28 cellular contexts compared by ENCODE assay signal in genomic region chr13:73133536-73133935, GRCh38.
DNase-seq lines count a peak whose midpoint lies in the region; ATAC-seq and TF ChIP-seq lines count a peak whose summit lies in the region.
"Had no signal": no experiment of that assay in that cellular context is flagged by ENCODE, and none has a peak within 500 bp of the region (broad histone marks: within the 10 kb centered on the region; RNA-seq: fewer than 3 reads in every experiment).

No MANE protein-coding gene starts in this region.

- H3K9ac ChIP-seq in GM23248: no peak overlapping the region
- peak overlapping the region; percentile 41; the same call in 1 of the 2 replicates for H3K9ac ChIP-seq in PC-3 (ENCODE audit: low read length)

- H2AFZ ChIP-seq in GM23248 (no peak overlapping the region), PC-3 (ENCODE audit: low read length) (no peak overlapping the region)

- peak; percentile 34 for DNase-seq in GM23248
- peak; percentile 94 for DNase-seq in PC-3
- DNase-seq in fibroblast of villous mesenchyme (ENCODE audit: low read depth): peak; percentile 27
- no peak for DNase-seq in sciatic nerve (ENCODE audit: low spot score)
- DNase-seq in effector CD4-positive, alpha-beta T cell: no peak
- DNase-seq in NCI-H1105 treated with DMSO at 0.1 percent for 48 hours (lab: John Stamatoyannopoulos, UW): no peak
- no peak for DNase-seq in foreskin melanocyte
- no peak for DNase-seq in naive thymus-derived CD8-positive, alpha-beta T cell
- DNase-seq: activated CD4-positive, alpha-beta memory T cell treated with anti-CD3 and anti-CD28 coated beads for 36 hours; activated naive CD4-positive, alpha-beta T cell; Caco-2; effector CD8-positive, alpha-beta T cell; esophagus squamous epithelium; GDM1; head of caudate nucleus; immature natural killer cell; natural killer cell; NCI-H2029; NCI-H446 treated with DMSO at 0.1 percent for 48 hours; stimulated activated CD4-positive, alpha-beta T cell treated with anti-CD3 and anti-CD28 coated beads, Interleukin-2, amount 100 ng/mL, for 24 hours; stimulated activated naive CD8-positive, alpha-beta T cell treated with anti-CD3 and anti-CD28 coated beads, Interleukin-15, Interleukin-2, amounts not matched to agents 100 U/mL and 50 U/mL, for 24 hours had no signal

- H3K27me3 ChIP-seq in GM23248 (replicated peaks; ENCODE audit: insufficient read depth): no peaks in the 10 kb centered on the region
- H3K27me3 ChIP-seq in PC-3 (ENCODE audit: low read length): no peaks in the 10 kb centered on the region
- H3K27me3 ChIP-seq: esophagus squamous epithelium, tibial nerve had no signal

- H3K27ac Mint-ChIP-seq in naive thymus-derived CD8-positive, alpha-beta T cell: no peak overlapping the region
- H3K27ac Mint-ChIP-seq: activated CD4-positive, alpha-beta memory T cell treated with anti-CD3 and anti-CD28 coated beads for 36 hours; B cell; IgD-negative memory B cell; immature natural killer cell; natural killer cell; T-helper 1 cell treated with Interleukin-12 subunit alpha and Interleukin-12 subunit beta and Interleukin-4 antibody, amounts not matched to agents 30 μg/mL and 1 μg/mL, for 36 hours had no signal

- no peaks in the 10 kb centered on the region for H3K9me3 Mint-ChIP-seq in naive thymus-derived CD8-positive, alpha-beta T cell
- H3K9me3 Mint-ChIP-seq: activated CD4-positive, alpha-beta memory T cell treated with anti-CD3 and anti-CD28 coated beads for 36 hours; IgD-negative memory B cell; immature natural killer cell; T-helper 1 cell treated with Interleukin-12 subunit alpha and Interleukin-12 subunit beta and Interleukin-4 antibody, amounts not matched to agents 30 μg/mL and 1 μg/mL, for 36 hours had no signal

- H3K4me3 ChIP-seq in GM23248 (no peak overlapping the region), PC-3 (ENCODE audit: low read length) (no peak overlapping the region), fibroblast of villous mesenchyme (ENCODE audit: low read depth, low read length) (no peak overlapping the region)
- H3K4me3 ChIP-seq: esophagus squamous epithelium, GM12878, lung, tibial nerve had no signal

- BruUV-seq in PC-3 (replicated peaks; lab: Mats Ljungman, UMichigan): no TSS peak

- CTCF ChIA-PET in PC-3 (lab: Charles Lee): no interaction called here

- no peak overlapping the region for H3K4me2 ChIP-seq in GM23248 (ENCODE audit: unreplicated experiment)
- peak overlapping the region; percentile 61 for H3K4me2 ChIP-seq in PC-3 (ENCODE audit: low read length)

- intact Hi-C loops in PC-3 (cut with micrococcal nuclease): no loop called here
- intact Hi-C loops in sciatic nerve (cut with DNase I): no loop called here

- H3K4me1 ChIP-seq in GM23248 (ENCODE audit: insufficient read depth) (peaks cover 8% of the 10 kb centered on the region), PC-3 (ENCODE audit: insufficient read depth, low read length) (peaks cover 24% of the 10 kb centered on the region)

- TF ChIP-seq CTCF in PC-3 (conservative IDR thresholded peaks at IDR 0.05; ENCODE audit: low read depth, low read length) (no peak), fibroblast of villous mesenchyme (IDR thresholded peaks at IDR 0.05; ENCODE audit: insufficient read depth, low read depth, low read length) (no peak)

- H3K36me3 Mint-ChIP-seq in naive thymus-derived CD8-positive, alpha-beta T cell: no peaks in the 10 kb centered on the region
- H3K36me3 Mint-ChIP-seq: activated CD4-positive, alpha-beta memory T cell treated with anti-CD3 and anti-CD28 coated beads for 36 hours; IgD-negative memory B cell; immature natural killer cell; natural killer cell had no signal

- H3K27ac ChIP-seq in GM23248: no peak overlapping the region
- peak overlapping the region; percentile 86 for H3K27ac ChIP-seq in PC-3 (ENCODE audit: low read length)
- H3K27ac ChIP-seq: esophagus squamous epithelium, tibial nerve, VCaP had no signal

- no peaks in the 10 kb centered on the region for H3K4me1 Mint-ChIP-seq in naive thymus-derived CD8-positive, alpha-beta T cell
- H3K4me1 Mint-ChIP-seq: B cell, IgD-negative memory B cell, immature natural killer cell, natural killer cell had no signal

- 10 to 16% methylated on average over 1 of the region's 1 CpG for WGBS in GM23248 (ENCODE audit: low coverage in 1 of 2, low lambda C conversion rate in 2 of 2, missing lambda C conversion rate in 2 of 2), 2 experiments

- H3K4me3 Mint-ChIP-seq in naive thymus-derived CD8-positive, alpha-beta T cell: no peak overlapping the region
- H3K4me3 Mint-ChIP-seq: activated CD4-positive, alpha-beta memory T cell treated with anti-CD3 and anti-CD28 coated beads for 36 hours; B cell; IgD-negative memory B cell; immature natural killer cell; natural killer cell; T-helper 1 cell treated with Interleukin-12 subunit alpha and Interleukin-12 subunit beta and Interleukin-4 antibody, amounts not matched to agents 30 μg/mL and 1 μg/mL, for 36 hours had no signal

- ATAC-seq in PC-3 (peak; percentile 77), sciatic nerve (peak; percentile 22)
- no peak for ATAC-seq in naive thymus-derived CD8-positive, alpha-beta T cell
- ATAC-seq: GM12878; natural killer cell; stimulated activated naive CD8-positive, alpha-beta T cell treated with anti-CD3 and anti-CD28 coated beads, Interleukin-15, Interleukin-2, amounts not matched to agents 100 U/mL and 50 U/mL, for 24 hours had no signal

- H3K9me3 ChIP-seq in GM23248 (ENCODE audit: low read depth) (no peaks in the 10 kb centered on the region), PC-3 (ENCODE audit: low read length) (no peaks in the 10 kb centered on the region)
- H3K9me3 ChIP-seq: esophagus squamous epithelium had no signal

- POLR2A ChIA-PET in PC-3 (lab: Charles Lee; ENCODE audit: unreplicated experiment): interaction anchor here (0.5 to 0.6 kb wide), 4 partner anchors 54 to 75 kb away, joined by 3 to 20 read pairs (median 5); partner anchors contain the start of gene KLF5
- POLR2A ChIA-PET in naive thymus-derived CD8-positive, alpha-beta T cell (lab: Charles Lee): no interaction called here

- no peaks in the 10 kb centered on the region for H3K9me2 ChIP-seq in GM23248 (ENCODE audit: insufficient read depth)
- H3K9me2 ChIP-seq in PC-3 (replicated peaks; ENCODE audit: low read length): no peaks in the 10 kb centered on the region

- no peaks in the 10 kb centered on the region for H3K79me2 ChIP-seq in GM23248 (ENCODE audit: insufficient read depth)
- H3K79me2 ChIP-seq in PC-3 (ENCODE audit: low read length): no peaks in the 10 kb centered on the region

- H3K27me3 Mint-ChIP-seq in naive thymus-derived CD8-positive, alpha-beta T cell: peaks cover 0 to 3% (median 0%) of the 10 kb centered on the region in 5 donors
- H3K27me3 Mint-ChIP-seq: activated CD4-positive, alpha-beta memory T cell treated with anti-CD3 and anti-CD28 coated beads for 36 hours had no signal

- H3F3A ChIP-seq in GM23248 (ENCODE audit: insufficient read depth): peaks cover 3% of the 10 kb centered on the region; the same call in 1 of the 2 replicates
- H3F3A ChIP-seq in PC-3 (ENCODE audit: low read length, unreplicated experiment): no peaks in the 10 kb centered on the region

- no peaks in the 10 kb centered on the region for H3K36me3 ChIP-seq in GM23248 (ENCODE audit: low read depth)
- H3K36me3 ChIP-seq in PC-3 (ENCODE audit: low read depth, low read length): no peaks in the 10 kb centered on the region
- H3K36me3 ChIP-seq: esophagus squamous epithelium, tibial nerve had no signal

- H4K20me1 ChIP-seq in GM23248 (ENCODE audit: insufficient read depth) (no peaks in the 10 kb centered on the region), PC-3 (ENCODE audit: low read length) (no peaks in the 10 kb centered on the region)

- in situ Hi-C loops in GM23248 (cut with MboI): no loop called here

Comparison
In these comparisons a context has a peak if more than half of its experiments do, and no peak if none do; other contexts are left out.
1. DNase-seq: peak in GM23248 (single experiment), PC-3 (single experiment) and fibroblast of villous mesenchyme (single experiment); none in sciatic nerve (single experiment), effector CD4-positive, alpha-beta T cell (single experiment), NCI-H1105 treated with DMSO at 0.1 percent for 48 hours (single experiment), foreskin melanocyte (single experiment) and naive thymus-derived CD8-positive, alpha-beta T cell (0 of 10).
2. ATAC-seq: peak in PC-3 (single experiment) and sciatic nerve (single experiment); none in naive thymus-derived CD8-positive, alpha-beta T cell (0 of 2).